Comparison of ENCODE assay signal across 24 cellular contexts in genomic region chr2:205579335-205579734, GRCh38.
"Had no signal": no experiment of that assay in that cellular context is flagged by ENCODE, and none has a peak within 500 bp of the region (broad histone marks: within the 10 kb centered on the region; RNA-seq: fewer than 3 reads in every experiment).

No MANE protein-coding gene starts in this region.

- H3K4me1 Mint-ChIP-seq: immature natural killer cell had no signal

- H3K27ac Mint-ChIP-seq: immature natural killer cell had no signal

- H2AFZ ChIP-seq: hepatocyte had no signal

- H3K36me3 Mint-ChIP-seq: immature natural killer cell had no signal

- H3K4me1 ChIP-seq: esophagus muscularis mucosa, gastroesophageal sphincter, heart left ventricle, left ventricle myocardium inferior, lower lobe of right lung had no signal

- H3K4me3 ChIP-seq: coronary artery, dorsolateral prefrontal cortex, esophagus muscularis mucosa, gastroesophageal sphincter, heart left ventricle, hepatocyte, left ventricle myocardium inferior, lower lobe of right lung had no signal

- DNase-seq: dermis blood vessel endothelial cell; dorsolateral prefrontal cortex; effector CD4-positive, alpha-beta T cell; effector memory CD4-positive, alpha-beta T cell; foreskin keratinocyte; heart left ventricle; hypothalamus; immature natural killer cell; islet precursor cell; kidney; kidney glomerular epithelial cell; left colon; left ventricle myocardium inferior; lower lobe of right lung; mesendoderm; midbrain had no signal

- H3K36me3 ChIP-seq: esophagus muscularis mucosa, gastroesophageal sphincter, heart left ventricle, left ventricle myocardium inferior, lower lobe of right lung had no signal

- H3K4me2 ChIP-seq: hepatocyte had no signal

- H3K27me3 ChIP-seq: dorsolateral prefrontal cortex, esophagus muscularis mucosa, foreskin keratinocyte, gastroesophageal sphincter, heart left ventricle, hepatocyte had no signal

- H3K27ac ChIP-seq: coronary artery, dorsolateral prefrontal cortex, esophagus muscularis mucosa, foreskin keratinocyte, gastroesophageal sphincter, heart left ventricle, hepatocyte, left ventricle myocardium inferior, lower lobe of right lung had no signal

- ATAC-seq: foreskin keratinocyte, gastroesophageal sphincter, heart left ventricle, left colon, left lobe of liver, lower lobe of right lung had no signal

- H3K4me3 Mint-ChIP-seq: immature natural killer cell had no signal

- H3K79me2 ChIP-seq: hepatocyte had no signal

- FAIRE-seq: colon, endothelial cell of umbilical vein, frontal cortex, kidney had no signal
